In genomic region chr2:120432293-120432975, GRCh38 we compare ENCODE assay signal across 20 cellular contexts.
A peak's percentile ranks its signal among the peaks of the same experiment; 100 is the strongest.
DNase-seq lines count a peak whose midpoint lies in the region; FAIRE-seq and TF ChIP-seq lines count a peak whose summit lies in the region.
"Had no signal": no experiment of that assay in that cellular context is flagged by ENCODE, and none has a peak within 500 bp of the region (broad histone marks: within the 10 kb centered on the region; RNA-seq: fewer than 3 reads in every experiment).

No MANE protein-coding gene starts in this region.

- no peaks in the 10 kb centered on the region for H3K23me2 ChIP-seq in H1 (ENCODE audit: low read depth, low read length)

- H3K9ac ChIP-seq in H1 (replicated peaks in 1 of 4; ENCODE audit: extremely low read depth in 1 of 4, low read depth in 3 of 4, low read length in 3 of 4): no peak overlapping the region
- H3K9ac ChIP-seq: GM23248 had no signal

- H2AFZ ChIP-seq in H1 (ENCODE audit: low read length): no peak overlapping the region
- H2AFZ ChIP-seq: GM23248 had no signal

- CTCF ChIA-PET in H1 (lab: Charles Lee; ENCODE audit: partially characterized antibody): interaction anchor here (0.8 to 1.6 kb wide), 5 partner anchors 67 to 411 kb away, joined by 3 to 8 read pairs (median 5); no protein-coding TSS in a partner anchor

- H2BK15ac ChIP-seq in H1 (ENCODE audit: low read length): peak overlapping the region; percentile 72; the same call in 1 of the 2 replicates

- H3K4me3 ChIP-seq in H7 (ENCODE audit: insufficient read depth, low read depth, low read length) (no peak overlapping the region), H1 (ENCODE audit: extremely low read depth in 1 of 4, insufficient read depth in 2 of 4, low read depth in 3 of 4, low read length in 4 of 4) (no peak overlapping the region), ascending aorta (no peak overlapping the region)
- H3K4me3 ChIP-seq: GM23248 had no signal

- no peak overlapping the region for H4K91ac ChIP-seq in H1 (replicated peaks; ENCODE audit: insufficient read length, low read length)

- no peak overlapping the region for H3K14ac ChIP-seq in H1 (ENCODE audit: insufficient read length)

- 0 out of 2 replicates have a peak overlapping the region, but pooled peaks have one; percentile 1 for H4K8ac ChIP-seq in H1 (ENCODE audit: extremely low read depth, insufficient read depth, low read length)

- H2BK20ac ChIP-seq in H1 (ENCODE audit: low read length): peak overlapping the region; percentile 61; the same call in 1 of the 2 replicates

- no peaks in the 10 kb centered on the region for H3K79me1 ChIP-seq in H1 (ENCODE audit: low read depth, low read length)

- 81% methylated on average over 14 of the region's 24 CpGs; no CpG with 5 or more reads in 1 of the 2 experiments for WGBS in H1 (ENCODE audit: extremely low coverage in 1 of 2, insufficient coverage in 1 of 2, insufficient read length in 1 of 2, insufficient replicate concordance in 2 of 2, low coverage in 1 of 2, low lambda C conversion rate in 2 of 2, missing lambda C conversion rate in 1 of 2), 2 experiments

- intact Hi-C loops in ascending aorta (cut with DNase I): no loop called here

- H2BK5ac ChIP-seq in H1 (ENCODE audit: low read depth, low read length): peak overlapping the region; percentile 81; the same call in 1 of the 2 replicates

- no peaks in the 10 kb centered on the region for H4K20me1 ChIP-seq in H1 (replicated peaks in 1 of 2; ENCODE audit: control insufficient read depth in 1 of 2, insufficient read depth in 2 of 2, low read length in 2 of 2)

- no peak overlapping the region for H2BK120ac ChIP-seq in H1 (replicated peaks; ENCODE audit: low read depth, low read length)

- no peaks in the 10 kb centered on the region for H3K9me3 ChIP-seq in H1 (ENCODE audit: insufficient read depth in 2 of 2, low read depth in 1 of 2, low read length in 1 of 2)
- no peaks in the 10 kb centered on the region for H3K9me3 ChIP-seq in ascending aorta
- H3K9me3 ChIP-seq: BE2C had no signal

- H4K5ac ChIP-seq in H1 (ENCODE audit: insufficient read length, low read depth, low read length): no peak overlapping the region

- TF ChIP-seq CTCF in H1 (IDR thresholded peaks at IDR 0.05; ENCODE audit: control extremely low read depth in 1 of 3, insufficient read depth in 1 of 3, low read depth in 1 of 3, low read length in 3 of 3): no peak
- TF ChIP-seq CTCF in ascending aorta (IDR thresholded peaks at IDR 0.05): no peak

- H3K27me3 ChIP-seq in H7 (ENCODE audit: control insufficient read depth, insufficient read depth, low read length) (peaks cover 6% of the 10 kb centered on the region; the same call in 1 of the 2 replicates), H1 (replicated peaks in 1 of 4; ENCODE audit: control insufficient read depth in 3 of 4, extremely low read depth in 1 of 4, insufficient read depth in 3 of 4, low read length in 3 of 4) (peaks cover 0 to 28% (median 21%) of the 10 kb centered on the region in 4 experiments; a peak in 5 of 7 replicates), ascending aorta (no peaks in the 10 kb centered on the region)
- H3K27me3 ChIP-seq: BE2C had no signal

- H3K56ac ChIP-seq in H1 (replicated peaks; ENCODE audit: insufficient read length, low read depth, low read length): no peak overlapping the region

- H3K4ac ChIP-seq in H1 (replicated peaks; ENCODE audit: insufficient read length, low read depth, low read length): no peak overlapping the region

- H3K27ac ChIP-seq in H1 (ENCODE audit: low read depth, low read length): no peak overlapping the region
- H3K27ac ChIP-seq in ascending aorta: no peak overlapping the region
- H3K27ac ChIP-seq: 22Rv1, GM23248 had no signal

- H3K18ac ChIP-seq in H1 (ENCODE audit: extremely low read depth, low read length): no peak overlapping the region

- H3K4me1 ChIP-seq in H1 (replicated peaks in 1 of 4; ENCODE audit: control insufficient read depth in 3 of 4, insufficient read depth in 4 of 4, low read length in 3 of 4) (peaks cover 11 to 49% (median 27%) of the 10 kb centered on the region in 4 experiments), ascending aorta (no peaks in the 10 kb centered on the region)
- H3K4me1 ChIP-seq: BE2C had no signal

- H3K36me3 ChIP-seq in H7 (replicated peaks; ENCODE audit: control insufficient read depth, insufficient read depth, low read length) (no peaks in the 10 kb centered on the region), H1 (ENCODE audit: control insufficient read depth in 2 of 4, insufficient read depth in 4 of 4, low read length in 3 of 4) (no peaks in the 10 kb centered on the region), ascending aorta (no peaks in the 10 kb centered on the region)
- H3K36me3 ChIP-seq: BE2C had no signal

- H3K4me2 ChIP-seq in H1 (ENCODE audit: insufficient read depth in 1 of 2, low read depth in 2 of 2, low read length in 2 of 2): no peak overlapping the region

- no peak overlapping the region for H2AK5ac ChIP-seq in H1 (ENCODE audit: low read depth, low read length)

- no peak for TF ChIP-seq POLR2A in H1 (IDR thresholded peaks at IDR 0.05; ENCODE audit: control extremely low read depth in 1 of 2, low read depth in 2 of 2, low read length in 2 of 2)

- DNase-seq in NCI-H2029 (lab: John Stamatoyannopoulos, UW) (peak; percentile 6), NCI-H2029 treated with DMSO at 0.1 percent for 48 hours (lab: John Stamatoyannopoulos, UW) (no peak), H7 (peak; percentile 68), H1 (ENCODE audit: low read depth in 1 of 2, low spot score in 2 of 2) (peak in 1 of 2 experiments; percentile 47), ascending aorta (ENCODE audit: low spot score in 2 of 2) (no peak), germinal center (ENCODE audit: low spot score) (no peak)
- peak; percentile 5 for DNase-seq in stimulated activated CD8-positive, alpha-beta memory T cell treated with anti-CD3 and anti-CD28 coated beads, Interleukin-4, amount 100 ng/mL, for 48 hours
- DNase-seq in activated T-cell treated with anti-CD3 and anti-CD28 coated beads, Interleukin-2, amount 50 U/mL, for 1 hour: no peak
- DNase-seq: BE2C; CD4-positive, alpha-beta T cell; GF-D8; GM23248; IMR-90; NCI-H1417 treated with DMSO at 0.1 percent for 48 hours; NCI-H187 treated with DMSO at 0.1 percent for 48 hours; NCI-H2171; NCI-H446 treated with DMSO at 0.1 percent for 48 hours; RPMI8226 had no signal

- H3K23ac ChIP-seq in H1 (ENCODE audit: insufficient read length): no peak overlapping the region

- no peak for TF ChIP-seq RAD21 in H1 (IDR thresholded peaks at IDR 0.05 in 1 of 2, conservative IDR thresholded peaks at IDR 0.05 in 1 of 2; ENCODE audit: low read depth in 2 of 2, low read length in 2 of 2)

- FAIRE-seq in H1 (lab: Jason Lieb, UNC): no peak
- FAIRE-seq: HTR-8/SVneo had no signal

- H3K79me2 ChIP-seq in H1 (ENCODE audit: control insufficient read depth in 1 of 2, insufficient read depth in 2 of 2, low read length in 2 of 2): no peaks in the 10 kb centered on the region

- TF ChIP-seq EP300 in H1 (IDR thresholded peaks at IDR 0.05; ENCODE audit: borderline replicate concordance in 1 of 2, low read depth in 2 of 2, low read length in 2 of 2): no peak

- POLR2A ChIA-PET in H1 (lab: Charles Lee; ENCODE audit: partially characterized antibody): interaction anchor here (0.9 kb wide), 1 partner anchor 89 kb away, joined by 3 read pairs; no protein-coding TSS in a partner anchor

- peak overlapping the region; percentile 68; the same call in 1 of the 2 replicates for H2BK12ac ChIP-seq in H1 (ENCODE audit: low read depth, low read length)

TF ChIP-seq in H1, 55 proteins besides CTCF, POLR2A, EP300 and RAD21:
- TF ChIP-seq GTF2F1 (IDR thresholded peaks at IDR 0.05; ENCODE audit: borderline replicate concordance, low read depth, low read length) (no peak), RXRA (IDR thresholded peaks at IDR 0.05; ENCODE audit: insufficient read depth, low read depth, low read length) (no peak), JUND (IDR thresholded peaks at IDR 0.05; ENCODE audit: low read length) (no peak), SP1 (IDR thresholded peaks at IDR 0.05; ENCODE audit: low read depth, low read length) (no peak)
TF ChIP-seq in H1: peak in this region for 0.

Comparison
In these comparisons a context has a peak if more than half of its experiments do, and no peak if none do; other contexts are left out.
1. DNase-seq: peak in NCI-H2029 (single experiment), H7 (single experiment) and stimulated activated CD8-positive, alpha-beta memory T cell treated with anti-CD3 and anti-CD28 coated beads, Interleukin-4, amount 100 ng/mL, for 48 hours (single experiment); none in NCI-H2029 treated with DMSO at 0.1 percent for 48 hours (single experiment), ascending aorta (0 of 2), germinal center (single experiment) and activated T-cell treated with anti-CD3 and anti-CD28 coated beads, Interleukin-2, amount 50 U/mL, for 1 hour (single experiment).